Comparison of ENCODE assay signal across 37 cellular contexts in genomic region chr4:88812976-88813375, GRCh38.
"Had no signal": no experiment of that assay in that cellular context is flagged by ENCODE, and none has a peak within 500 bp of the region (broad histone marks: within the 10 kb centered on the region; RNA-seq: fewer than 3 reads in every experiment).

No MANE protein-coding gene starts in this region.

- FAIRE-seq: K562, RCC 7860 had no signal

- H3K4me3 ChIP-seq: K562, PC-9 had no signal

- H3K4me1 Mint-ChIP-seq: activated B cell treated with CpG ODN at 0.5 μM for 24 hours; activated naive CD8-positive, alpha-beta T cell treated with anti-CD3 and anti-CD28 coated beads for 36 hours had no signal

- ATAC-seq: activated CD8-positive, alpha-beta T cell treated with anti-CD3 and anti-CD28 coated beads for 36 hours; activated T-cell treated with anti-CD3 and anti-CD28 coated beads, Interleukin-2, amount 50 U/mL, for 72 hours; activated T-helper 17 cell treated with anti-CD3 and anti-CD28 coated beads, Interleukin-2, amount 50 U/mL, for 72 hours; K562; Right ventricle myocardium inferior; SK-N-SH treated with all-trans-retinoic acid at 6 μM for 48 hours; T-cell; T-helper 17 cell had no signal

- H3K9me3 Mint-ChIP-seq: activated B cell treated with CpG ODN at 0.5 μM for 24 hours; activated CD8-positive, alpha-beta T cell treated with anti-CD3 and anti-CD28 coated beads for 36 hours; activated naive CD8-positive, alpha-beta T cell treated with anti-CD3 and anti-CD28 coated beads for 36 hours; activated T-cell treated with anti-CD3 and anti-CD28 coated beads, Interleukin-2, amount 50 U/mL, for 72 hours; activated T-helper 17 cell treated with anti-CD3 and anti-CD28 coated beads, Interleukin-2, amount 50 U/mL, for 72 hours; T-cell had no signal

- H3K27ac Mint-ChIP-seq: activated B cell treated with CpG ODN at 0.5 μM for 24 hours; activated CD8-positive, alpha-beta T cell treated with anti-CD3 and anti-CD28 coated beads for 36 hours; activated naive CD8-positive, alpha-beta T cell treated with anti-CD3 and anti-CD28 coated beads for 36 hours; activated T-cell treated with anti-CD3 and anti-CD28 coated beads, Interleukin-2, amount 50 U/mL, for 72 hours; activated T-helper 17 cell treated with anti-CD3 and anti-CD28 coated beads, Interleukin-2, amount 50 U/mL, for 72 hours; T-cell; T-helper 17 cell had no signal

- H3K27me3 Mint-ChIP-seq: activated CD8-positive, alpha-beta T cell treated with anti-CD3 and anti-CD28 coated beads for 36 hours; activated T-helper 17 cell treated with anti-CD3 and anti-CD28 coated beads, Interleukin-2, amount 50 U/mL, for 72 hours; T-cell; T-helper 17 cell had no signal

- H3K27me3 ChIP-seq: brain microvascular endothelial cell had no signal

- H3K27ac ChIP-seq: brain microvascular endothelial cell, PC-9, RWPE1, VCaP had no signal

- H3K4me3 Mint-ChIP-seq: activated B cell treated with CpG ODN at 0.5 μM for 24 hours; activated CD8-positive, alpha-beta T cell treated with anti-CD3 and anti-CD28 coated beads for 36 hours; activated naive CD8-positive, alpha-beta T cell treated with anti-CD3 and anti-CD28 coated beads for 36 hours; activated T-cell treated with anti-CD3 and anti-CD28 coated beads, Interleukin-2, amount 50 U/mL, for 72 hours; activated T-helper 17 cell treated with anti-CD3 and anti-CD28 coated beads, Interleukin-2, amount 50 U/mL, for 72 hours; T-cell; T-helper 17 cell had no signal

- H3K36me3 Mint-ChIP-seq: activated naive CD8-positive, alpha-beta T cell treated with anti-CD3 and anti-CD28 coated beads for 36 hours had no signal

- H3K36me3 ChIP-seq: brain microvascular endothelial cell had no signal

- DNase-seq: activated B cell treated with CpG ODN at 0.5 μM for 24 hours; activated CD4-positive, alpha-beta T cell treated with anti-CD3 and anti-CD28 coated beads for 48 hours; activated CD4-positive, alpha-beta T cell treated with anti-CD3 and anti-CD28 coated beads, Interleukin-2, amount 50 U/mL, for 4 hours; activated CD4-positive, CD25-positive, alpha-beta regulatory T cell treated with anti-CD3 and anti-CD28 coated beads, Interleukin-2, amount 50 U/mL, for 72 hours; activated CD8-positive, alpha-beta T cell treated with anti-CD3 and anti-CD28 coated beads for 36 hours; activated effector memory CD4-positive, alpha-beta T cell treated with anti-CD3 and anti-CD28 coated beads, Interleukin-2, amount 50 U/mL, for 16 hours; activated naive CD4-positive, alpha-beta T cell; activated naive CD4-positive, alpha-beta T cell treated with anti-CD3 and anti-CD28 coated beads, Interleukin-2, amount 50 U/mL, for 16 hours; activated naive CD8-positive, alpha-beta T cell treated with anti-CD3 and anti-CD28 coated beads for 36 hours; activated T-cell treated with anti-CD3 and anti-CD28 coated beads, Interleukin-2, amount 50 U/mL, for 1 hour; activated T-cell treated with anti-CD3 and anti-CD28 coated beads, Interleukin-2, amount 50 U/mL, for 72 hours; amniotic stem cell; aorta; brain microvascular endothelial cell; IMR-90; NCI-H1105; NCI-H1417 treated with DMSO at 0.1 percent for 48 hours; NCI-H1930; NCI-H2081 treated with DMSO at 0.1 percent for 48 hours; NCI-H226; NCI-H446 treated with DMSO at 0.1 percent for 48 hours; NCI-H524; NCI-H69; NCI-H82; NK-92 treated with Interleukin-12 subunit alpha and Interleukin-12 subunit beta, amount 100 ng/mL, for 24 hours; PC-9; SIG-M5; T-cell; T-helper 17 cell; T-helper 9 cell had no signal
